ENCODE assay signal across 10 cellular contexts in genomic region chr3:150798122-150798618, GRCh38.
DNase-seq lines count a peak whose midpoint lies in the region; ATAC-seq and TF ChIP-seq lines count a peak whose summit lies in the region.
"Had no signal": no experiment of that assay in that cellular context is flagged by ENCODE, and none has a peak within 500 bp of the region (broad histone marks: within the 10 kb centered on the region; RNA-seq: fewer than 3 reads in every experiment).

No MANE protein-coding gene starts in this region.

- H3K79me2 ChIP-seq in OCI-LY1 (ENCODE audit: insufficient read depth, low read length), result no peaks in the 10 kb centered on the region

- H3K27ac Mint-ChIP-seq in stimulated activated naive B cell treated with anti-CD40 and anti-IgM and Interleukin-4, amounts not matched to agents 10 μg/mL and 1 μg/mL and 100 μg/mL, for 72 hours, result no peak overlapping the region

- H3K36me3 ChIP-seq in OCI-LY1 (ENCODE audit: insufficient read depth, low read length) (no peaks in the 10 kb centered on the region), iPS-15b (ENCODE audit: control insufficient read depth, insufficient read depth, low read length) (no peaks in the 10 kb centered on the region)

- peak overlapping the region; percentile 29; the same call in 1 of the 2 replicates for H3K4me2 ChIP-seq in OCI-LY1 (ENCODE audit: low read length)

- H3K9ac ChIP-seq in OCI-LY1 (ENCODE audit: low read length) (no peak overlapping the region), iPS-15b (ENCODE audit: low read depth, low read length) (peak overlapping the region; percentile 30)

- peaks cover 9 to 10% of the 10 kb centered on the region in 2 donors for H3K4me1 Mint-ChIP-seq in stimulated activated naive B cell treated with anti-CD40 and anti-IgM and Interleukin-4, amounts not matched to agents 10 μg/mL and 1 μg/mL and 100 μg/mL, for 72 hours

- H3K9me3 ChIP-seq in OCI-LY1 (ENCODE audit: low read length) (no peaks in the 10 kb centered on the region), iPS-15b (ENCODE audit: control insufficient read depth, insufficient read depth, low read length) (no peaks in the 10 kb centered on the region)

- no peaks in the 10 kb centered on the region for H4K20me1 ChIP-seq in OCI-LY1 (ENCODE audit: insufficient read depth, low read length)

- H3K4me1 ChIP-seq in OCI-LY1 (ENCODE audit: insufficient read depth, low read length, severe bottlenecking) (peaks cover 7% of the 10 kb centered on the region), iPS-15b (ENCODE audit: control insufficient read depth, insufficient read depth, low read length) (peaks cover 3% of the 10 kb centered on the region)

- ATAC-seq in stimulated activated naive B cell treated with anti-CD40 and anti-IgM and Interleukin-4, amounts not matched to agents 10 μg/mL and 1 μg/mL and 100 μg/mL, for 72 hours (replicated peaks), result peak; percentile 38 to 56
- no peak for ATAC-seq in GM21825 (IDR thresholded peaks at IDR 0.05; ENCODE audit: unreplicated experiment)

- no peaks in the 10 kb centered on the region for H3K9me2 ChIP-seq in OCI-LY1 (ENCODE audit: low read depth, low read length)

- H3K36me3 Mint-ChIP-seq in stimulated activated naive B cell treated with anti-CD40 and anti-IgM and Interleukin-4, amounts not matched to agents 10 μg/mL and 1 μg/mL and 100 μg/mL, for 72 hours, result no peaks in the 10 kb centered on the region

- no peak for TF ChIP-seq CTCF in OCI-LY1 (IDR thresholded peaks at IDR 0.05; ENCODE audit: low read length)

- H3K9me3 Mint-ChIP-seq in stimulated activated naive B cell treated with anti-CD40 and anti-IgM and Interleukin-4, amounts not matched to agents 10 μg/mL and 1 μg/mL and 100 μg/mL, for 72 hours, result peaks cover 4 to 7% of the 10 kb centered on the region in 2 donors

- DNase-seq in NCI-H2081 (lab: John Stamatoyannopoulos, UW), result peak; percentile 25 to 54
- DNase-seq in NCI-H2081 treated with DMSO at 0.1 percent for 48 hours (lab: John Stamatoyannopoulos, UW), result no peak
- DNase-seq in stimulated activated naive B cell treated with anti-CD40 and anti-IgM and Interleukin-4, amounts not matched to agents 10 μg/mL and 1 μg/mL and 100 μg/mL, for 72 hours, result no peak
- no peak for DNase-seq in SHP77 (lab: John Stamatoyannopoulos, UW)
- no peak for DNase-seq in 8988T
- DNase-seq: substantia nigra, T1000 had no signal

- no peak overlapping the region for H3K4me3 Mint-ChIP-seq in stimulated activated naive B cell treated with anti-CD40 and anti-IgM and Interleukin-4, amounts not matched to agents 10 μg/mL and 1 μg/mL and 100 μg/mL, for 72 hours

- H3K27ac ChIP-seq in OCI-LY1 (ENCODE audit: low read depth, low read length, poor library complexity, severe bottlenecking), result no peak overlapping the region

- no peak overlapping the region for H2AFZ ChIP-seq in OCI-LY1 (ENCODE audit: low read length)

- H3K27me3 Mint-ChIP-seq in stimulated activated naive B cell treated with anti-CD40 and anti-IgM and Interleukin-4, amounts not matched to agents 10 μg/mL and 1 μg/mL and 100 μg/mL, for 72 hours, result peaks cover 5% of the 10 kb centered on the region in 2 donors

- no peaks in the 10 kb centered on the region for H3F3A ChIP-seq in OCI-LY1 (ENCODE audit: insufficient read depth, low read length)

- H3K4me3 ChIP-seq in OCI-LY1 (ENCODE audit: low read depth, low read length, poor library complexity, severe bottlenecking), result no peak overlapping the region
- no peak overlapping the region for H3K4me3 ChIP-seq in iPS-15b (ENCODE audit: low read depth, low read length)

- peaks cover 11% of the 10 kb centered on the region; the same call in 1 of the 2 replicates for H3K27me3 ChIP-seq in OCI-LY1 (ENCODE audit: insufficient read depth, low read length)
- H3K27me3 ChIP-seq in iPS-15b (ENCODE audit: control insufficient read depth, insufficient read depth, low read length), result peaks cover 2% of the 10 kb centered on the region

Comparison
In these comparisons a context has a peak if more than half of its experiments do, and no peak if none do; other contexts are left out.
1. DNase-seq: peak in NCI-H2081 (2 of 2); none in NCI-H2081 treated with DMSO at 0.1 percent for 48 hours (single experiment), stimulated activated naive B cell treated with anti-CD40 and anti-IgM and Interleukin-4, amounts not matched to agents 10 μg/mL and 1 μg/mL and 100 μg/mL, for 72 hours (single experiment), SHP77 (0 of 2) and 8988T (single experiment).